Comparison of ENCODE assay signal across 1 cellular context in the genomic region with DNA sequence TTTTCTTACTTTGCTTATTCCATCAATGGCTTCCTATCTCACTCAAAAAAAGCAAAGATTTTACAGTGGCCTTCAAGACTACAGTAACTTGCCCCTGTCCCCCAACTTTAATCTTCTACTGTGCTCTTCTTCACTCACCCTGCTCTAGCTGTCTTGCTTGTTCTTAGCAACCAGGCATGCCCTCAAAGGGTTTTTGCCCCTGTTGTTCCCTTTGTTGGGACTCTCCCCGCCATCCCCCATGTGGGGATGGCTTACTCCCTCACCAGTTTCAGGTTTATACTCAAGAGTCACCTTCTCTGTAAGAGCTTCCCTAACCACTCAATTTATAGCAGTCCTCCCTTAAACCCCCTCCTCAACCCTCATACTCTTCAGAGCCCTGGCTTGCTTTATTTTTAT.
TF ChIP-seq lines count a peak whose summit lies in the region.

No MANE protein-coding gene starts in this region.

TF ChIP-seq in SK-N-SH, 30 proteins besides CTCF, POLR2A, EP300 and RAD21 (continued from another document):
- TF ChIP-seq, protein P1, sequence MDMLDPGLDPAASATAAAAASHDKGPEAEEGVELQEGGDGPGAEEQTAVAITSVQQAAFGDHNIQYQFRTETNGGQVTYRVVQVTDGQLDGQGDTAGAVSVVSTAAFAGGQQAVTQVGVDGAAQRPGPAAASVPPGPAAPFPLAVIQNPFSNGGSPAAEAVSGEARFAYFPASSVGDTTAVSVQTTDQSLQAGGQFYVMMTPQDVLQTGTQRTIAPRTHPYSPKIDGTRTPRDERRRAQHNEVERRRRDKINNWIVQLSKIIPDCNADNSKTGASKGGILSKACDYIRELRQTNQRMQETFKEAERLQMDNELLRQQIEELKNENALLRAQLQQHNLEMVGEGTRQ (IDR thresholded peaks at IDR 0.05; ENCODE audit: borderline replicate concordance, low read depth, low read length): no peak
- TF ChIP-seq FOSL2 (IDR thresholded peaks at IDR 0.05; ENCODE audit: borderline replicate concordance, low read depth) (no peak), RXRA (IDR thresholded peaks at IDR 0.05; ENCODE audit: borderline replicate concordance, low read depth) (no peak), ELF1 (IDR thresholded peaks at IDR 0.05) (no peak), FOXJ3 (CRISPR knock-in tag; IDR thresholded peaks at IDR 0.05) (no peak), NRF1 (IDR thresholded peaks at IDR 0.05; ENCODE audit: low read depth, low read length) (no peak), EZH2phosphoT487 (IDR thresholded peaks at IDR 0.05; ENCODE audit: borderline replicate concordance, low read depth) (no peak), GABPA (IDR thresholded peaks at IDR 0.05; ENCODE audit: low read depth) (no peak)
- TF ChIP-seq, protein P2, sequence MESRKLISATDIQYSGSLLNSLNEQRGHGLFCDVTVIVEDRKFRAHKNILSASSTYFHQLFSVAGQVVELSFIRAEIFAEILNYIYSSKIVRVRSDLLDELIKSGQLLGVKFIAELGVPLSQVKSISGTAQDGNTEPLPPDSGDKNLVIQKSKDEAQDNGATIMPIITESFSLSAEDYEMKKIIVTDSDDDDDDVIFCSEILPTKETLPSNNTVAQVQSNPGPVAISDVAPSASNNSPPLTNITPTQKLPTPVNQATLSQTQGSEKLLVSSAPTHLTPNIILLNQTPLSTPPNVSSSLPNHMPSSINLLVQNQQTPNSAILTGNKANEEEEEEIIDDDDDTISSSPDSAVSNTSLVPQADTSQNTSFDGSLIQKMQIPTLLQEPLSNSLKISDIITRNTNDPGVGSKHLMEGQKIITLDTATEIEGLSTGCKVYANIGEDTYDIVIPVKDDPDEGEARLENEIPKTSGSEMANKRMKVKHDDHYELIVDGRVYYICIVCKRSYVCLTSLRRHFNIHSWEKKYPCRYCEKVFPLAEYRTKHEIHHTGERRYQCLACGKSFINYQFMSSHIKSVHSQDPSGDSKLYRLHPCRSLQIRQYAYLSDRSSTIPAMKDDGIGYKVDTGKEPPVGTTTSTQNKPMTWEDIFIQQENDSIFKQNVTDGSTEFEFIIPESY (IDR thresholded peaks at IDR 0.05; ENCODE audit: borderline replicate concordance, low read depth): no peak
